Comparison of ENCODE assay signal across 16 cellular contexts in the genomic region with DNA sequence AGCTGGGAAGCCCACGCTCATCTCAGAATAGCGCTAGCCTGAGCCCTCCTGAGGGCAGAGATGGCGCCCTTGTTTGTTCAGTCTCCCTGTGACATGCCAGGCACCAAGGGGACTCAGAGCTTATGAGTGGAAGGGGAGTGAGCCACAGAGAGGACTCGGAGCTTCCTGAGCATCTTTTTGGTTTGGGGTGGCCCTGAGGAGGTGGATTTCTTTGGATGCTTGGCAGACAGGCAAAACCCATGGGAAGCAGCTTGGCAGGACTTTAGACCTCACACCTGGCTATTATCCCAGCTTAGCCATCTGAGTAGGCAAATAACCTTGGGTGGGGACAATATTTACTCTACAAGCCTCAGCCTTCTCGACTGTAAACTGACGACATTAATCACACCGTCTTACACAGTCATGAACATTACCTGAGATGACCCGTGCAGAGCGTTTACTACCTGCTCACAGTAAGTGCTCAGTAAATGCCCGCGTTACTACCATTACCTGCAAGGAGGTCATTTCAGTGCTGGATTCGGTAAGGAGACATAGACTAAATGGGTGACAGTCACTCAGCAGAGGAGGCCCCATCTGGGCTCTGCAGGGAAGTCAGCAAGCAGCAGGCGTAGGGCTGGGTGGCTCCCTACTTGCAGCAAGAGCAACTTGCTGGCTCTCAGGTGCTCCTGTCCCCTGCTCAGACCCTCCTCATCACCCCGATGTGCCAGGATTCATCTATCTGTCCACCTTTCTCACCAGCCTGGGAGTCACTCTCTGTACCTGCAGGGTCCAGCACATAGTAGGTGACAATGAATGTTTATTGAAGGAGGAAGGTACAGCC. TPM values are rescaled to one million over a fixed set of nuclear protein-coding genes. Genes with fewer than 3 reads are reported as not detected.
DNase-seq lines count a peak whose midpoint lies in the region; ATAC-seq, FAIRE-seq and TF ChIP-seq lines count a peak whose summit lies in the region.
"Had no signal": no experiment of that assay in that cellular context is flagged by ENCODE, and none has a peak within 500 bp of the region (broad histone marks: within the 10 kb centered on the region; RNA-seq: fewer than 3 reads in every experiment).

No MANE protein-coding gene starts in this region.

- no TSS peak for BruUV-seq in HepG2 (replicated peaks; lab: Mats Ljungman, UMichigan)

- H3K9me2 ChIP-seq in Karpas-422 (replicated peaks; ENCODE audit: insufficient read depth, low read length), result no peaks in the 10 kb centered on the region

- H3K9ac ChIP-seq in HepG2 (ENCODE audit: insufficient read depth, low read depth, low read length) (no peak overlapping the region), Karpas-422 (ENCODE audit: low read length) (no peak overlapping the region)

- no peak for TF ChIP-seq RAD21 in HepG2 (CRISPR knock-in tag; IDR thresholded peaks at IDR 0.05)

- H2AFZ ChIP-seq in HepG2 (ENCODE audit: low read length), result no peak overlapping the region
- no peak overlapping the region for H2AFZ ChIP-seq in Karpas-422 (ENCODE audit: low read length)

- H3K9me3 ChIP-seq in right lobe of liver (no peaks in the 10 kb centered on the region), HepG2 (ENCODE audit: low read length) (no peaks in the 10 kb centered on the region), RWPE2 (ENCODE audit: severe bottlenecking) (no peaks in the 10 kb centered on the region), mucosa of descending colon (no peaks in the 10 kb centered on the region), Karpas-422 (ENCODE audit: low read length) (no peaks in the 10 kb centered on the region)

- H3K27me3 ChIP-seq in right lobe of liver (no peaks in the 10 kb centered on the region), HepG2 (ENCODE audit: control insufficient read depth in 1 of 2, insufficient read depth in 2 of 2, low read length in 2 of 2) (peaks cover 4 to 31% of the 10 kb centered on the region in 2 experiments; a peak in 3 of 5 replicates), RWPE2 (ENCODE audit: insufficient read depth, poor library complexity, severe bottlenecking) (peaks cover 60% of the 10 kb centered on the region), Karpas-422 (ENCODE audit: low read length) (no peaks in the 10 kb centered on the region)

- POLR2A ChIA-PET in HepG2 (lab: Yijun Ruan, JAX), result no interaction called here

- TF ChIP-seq EP300 in HepG2 (IDR thresholded peaks at IDR 0.05; ENCODE audit: low read depth in 2 of 2, low read length in 2 of 2), result no peak
- no peak for TF ChIP-seq EP300 in HepG2 (CRISPR knock-in tag; IDR thresholded peaks at IDR 0.05; ENCODE audit: borderline replicate concordance)

- H3K79me2 ChIP-seq in HepG2 (ENCODE audit: insufficient read depth, low read length) (no peaks in the 10 kb centered on the region), Karpas-422 (ENCODE audit: low read length) (no peaks in the 10 kb centered on the region)

- DNase-seq in right lobe of liver (peak in 1 of 3 donors; percentile 12), HepG2 (ENCODE audit: low spot score) (no peak), RWPE2 (ENCODE audit: low spot score) (no peak), mucosa of descending colon (peak in 2 of 3 donors; percentile 54 to 87), NCI-H774 (lab: John Stamatoyannopoulos, UW) (no peak), dermis blood vessel endothelial cell (no peak), Karpas-422 (no peak)
- DNase-seq in stimulated activated CD4-positive, alpha-beta T cell treated with anti-CD3 and anti-CD28 coated beads, Interleukin-12 subunit alpha, Interleukin-12 subunit beta, amount 100 ng/mL, for 4 hours, result no peak
- DNase-seq: activated CD8-positive, alpha-beta T cell treated with anti-CD3 and anti-CD28 coated beads for 36 hours; activated gamma-delta T cell; Calu3; effector CD4-positive, alpha-beta T cell; H7 had no signal

- TF ChIP-seq POLR2A in right lobe of liver (IDR thresholded peaks at IDR 0.05) (no peak), HepG2 (IDR thresholded peaks at IDR 0.05; ENCODE audit: insufficient read depth in 1 of 2, low read depth in 2 of 2, low read length in 2 of 2) (no peak)

- H3K27ac ChIP-seq in right lobe of liver, result no peak overlapping the region
- H3K27ac ChIP-seq in HepG2 (ENCODE audit: extremely low read length, insufficient read depth, low read length), result no peak overlapping the region
- no peak overlapping the region for H3K27ac ChIP-seq in RWPE2 (ENCODE audit: poor library complexity, severe bottlenecking)
- no peak overlapping the region for H3K27ac ChIP-seq in Karpas-422 (ENCODE audit: low read length)
- H3K27ac ChIP-seq: skin epidermis had no signal

- intact Hi-C loops in right lobe of liver (cut with DNase I) (no loop called here), HepG2 (cut with micrococcal nuclease; ENCODE audit: unreplicated experiment) (no loop called here), mucosa of descending colon (cut with DNase I, micrococcal nuclease) (no loop called here)

- CTCF ChIA-PET in HepG2 (lab: Yijun Ruan, JAX; ENCODE audit: low intra/inter-chr PET ratio, low total read pairs), result no interaction called here

- H3K4me2 ChIP-seq in HepG2 (ENCODE audit: low read depth, low read length), result no peak overlapping the region
- no peak overlapping the region for H3K4me2 ChIP-seq in Karpas-422 (ENCODE audit: low read depth, low read length, poor library complexity, severe bottlenecking)

- 44% methylated on average over 7 of the region's 14 CpGs for WGBS in right lobe of liver (ENCODE audit: insufficient coverage, low coverage, low lambda C conversion rate, missing lambda C conversion rate)
- 33% methylated on average over 9 of the region's 14 CpGs for WGBS in HepG2 (ENCODE audit: low lambda C conversion rate)

- H3K36me3 ChIP-seq in right lobe of liver (no peaks in the 10 kb centered on the region), HepG2 (replicated peaks in 1 of 2; ENCODE audit: control insufficient read depth in 1 of 2, insufficient read depth in 2 of 2, low read length in 2 of 2) (no peaks in the 10 kb centered on the region), RWPE2 (ENCODE audit: low read depth) (no peaks in the 10 kb centered on the region), mucosa of descending colon (ENCODE audit: low read depth) (no peaks in the 10 kb centered on the region), Karpas-422 (ENCODE audit: insufficient read depth, low read length) (no peaks in the 10 kb centered on the region)

- ATAC-seq in right lobe of liver (peak in 3 of 4 donors; percentile 17 to 47 (median 17)), HepG2 (no peak), RWPE2 (ENCODE audit: low read depth) (0 out of 3 replicates have a peak, but pooled peaks have one; percentile 10), mucosa of descending colon (peak; percentile 97)
- ATAC-seq: activated CD8-positive, alpha-beta T cell treated with anti-CD3 and anti-CD28 coated beads for 36 hours had no signal

- TF ChIP-seq CTCF in right lobe of liver (IDR thresholded peaks at IDR 0.05) (no peak), HepG2 (CRISPR knock-in tag; IDR thresholded peaks at IDR 0.05) (no peak), RWPE2 (IDR thresholded peaks at IDR 0.05; ENCODE audit: poor library complexity, severe bottlenecking) (no peak), mucosa of descending colon (IDR thresholded peaks at IDR 0.05) (no peak)

- H3K4me1 ChIP-seq in right lobe of liver (no peaks in the 10 kb centered on the region), HepG2 (ENCODE audit: insufficient read depth, low read length) (no peaks in the 10 kb centered on the region), RWPE2 (ENCODE audit: insufficient read depth, poor library complexity, severe bottlenecking) (no peaks in the 10 kb centered on the region), mucosa of descending colon (ENCODE audit: low read depth) (peaks cover 19% of the 10 kb centered on the region), Karpas-422 (ENCODE audit: low read length) (peaks cover 13% of the 10 kb centered on the region)

- H3K4me3 ChIP-seq in right lobe of liver, result no peak overlapping the region
- H3K4me3 ChIP-seq in HepG2 (replicated peaks in 1 of 3; ENCODE audit: insufficient read depth in 1 of 3, low read depth in 2 of 3, low read length in 3 of 3), result no peak overlapping the region
- no peak overlapping the region for H3K4me3 ChIP-seq in RWPE2 (ENCODE audit: severe bottlenecking)
- H3K4me3 ChIP-seq in mucosa of descending colon, result no peak overlapping the region
- H3K4me3 ChIP-seq in Karpas-422 (ENCODE audit: low read length), result no peak overlapping the region
- H3K4me3 ChIP-seq: skin epidermis had no signal

- no peak for FAIRE-seq in HepG2 (lab: Jason Lieb, UNC)

- H4K20me1 ChIP-seq in HepG2 (ENCODE audit: insufficient read depth, low read length), result 0 out of 2 replicates have a peak, but pooled peaks cover 8% of the 10 kb centered on the region
- no peaks in the 10 kb centered on the region for H4K20me1 ChIP-seq in Karpas-422 (ENCODE audit: insufficient read depth, low read depth, low read length)

- in situ Hi-C loops in HepG2 (cut with HindIII; ENCODE audit: extremely low pct_ligation_motif_present, low pct_unique_long_range_greater_than_20kb), result no loop called here

RNA-seq across cellular contexts. Expression of gene KLHDC7A, which starts 54.9 kb away (rescaled TPM):
- total RNA-seq in right lobe of liver (1 to 10 TPM; 2.3 to 9.2 (median 6.9) TPM), HepG2 (2016; rRNA removed; fragmentation: Illumina TruSeq; extraction: Trizol) (0.53 and 1.8 TPM in 2 replicates), mucosa of descending colon (1 to 10 TPM in 2 of 3 donors, under 1 TPM in 1; 0.13 to 3.5 (median 2.3) TPM), dermis blood vessel endothelial cell (0.05 and 0.17 TPM in 2 replicates)
- 0.18 and 0.30 TPM in 2 replicates for total RNA-seq in HepG2 (2016; cell fraction: cytosol; rRNA removed; fragmentation: Illumina TruSeq; extraction: Trizol; ENCODE audit: low read depth)
- total RNA-seq in HepG2 (2016; cell fraction: insoluble cytoplasmic fraction; rRNA removed; fragmentation: Illumina TruSeq; extraction: Trizol), result 0.67 and 1.9 TPM in 2 replicates
- 0.34 TPM in 2 replicates for total RNA-seq in HepG2 (2016; cell fraction: membrane; rRNA removed; fragmentation: Illumina TruSeq; extraction: Trizol)
- 2.4 and 2.7 TPM in 2 replicates for total RNA-seq in HepG2 (2016; cell fraction: nucleus; rRNA removed; fragmentation: Illumina TruSeq; extraction: Trizol)
- 0.15 and 0.24 TPM in 2 replicates for polyA plus RNA-seq in HepG2 (2011; rRNA removed)
- 0.17 TPM in 2 replicates for polyA plus RNA-seq in HepG2 (2011; cell fraction: cytosol; rRNA removed)
- 0.77 and 0.85 TPM in 2 replicates for polyA plus RNA-seq in HepG2 (2011; cell fraction: nucleus; rRNA removed)
- 0.24 and 0.62 TPM in 2 replicates for polyA plus RNA-seq in HepG2 (2012)
- polyA plus RNA-seq in HepG2 (2016; cell fraction: cytosol; fragmentation: Illumina TruSeq; extraction: Trizol; ENCODE audit: low read depth), result 0.11 and 0.12 TPM in 2 replicates
- 0.47 and 0.52 TPM in 2 replicates for polyA plus RNA-seq in HepG2 (2016; cell fraction: insoluble cytoplasmic fraction; fragmentation: Illumina TruSeq; extraction: Trizol; ENCODE audit: low read depth)
- 0.19 and 0.21 TPM in 2 replicates for polyA plus RNA-seq in HepG2 (2016; cell fraction: membrane; fragmentation: Illumina TruSeq; extraction: Trizol; ENCODE audit: low read depth)
- polyA plus RNA-seq in HepG2 (2016; cell fraction: nucleus; fragmentation: Illumina TruSeq; extraction: Trizol; ENCODE audit: insufficient read depth, low read depth), result 2.2 and 3.4 TPM in 2 replicates
- 0.84 TPM in 1 of 2 replicates, not detected in the other for polyA minus RNA-seq in HepG2 (2011; rRNA and poly(A)+ RNA removed; ENCODE audit: low replicate concordance)
- 0.26 and 0.40 TPM in 2 replicates for polyA minus RNA-seq in HepG2 (2011; cell fraction: cytosol; rRNA and poly(A)+ RNA removed)
- 2.3 and 3.1 TPM in 2 replicates for polyA minus RNA-seq in HepG2 (2011; cell fraction: nucleus; rRNA and poly(A)+ RNA removed)
- not detected in 2 replicates for total RNA-seq in Karpas-422 (2014; rRNA removed; shearing (Covaris generic); ENCODE audit: low replicate concordance)
- total RNA-seq: activated CD8-positive, alpha-beta T cell treated with anti-CD3 and anti-CD28 coated beads for 36 hours; SK-MEL-5; temporal lobe had no signal

Comparison
In these comparisons a context has a peak if more than half of its experiments do, and no peak if none do; other contexts are left out.
1. DNase-seq: peak in mucosa of descending colon (2 of 3); none in HepG2 (single experiment), RWPE2 (single experiment), NCI-H774 (single experiment), dermis blood vessel endothelial cell (single experiment), stimulated activated CD4-positive, alpha-beta T cell treated with anti-CD3 and anti-CD28 coated beads, Interleukin-12 subunit alpha, Interleukin-12 subunit beta, amount 100 ng/mL, for 4 hours (single experiment) and Karpas-422 (single experiment).